ENCODE assay signal across 12 cellular contexts in genomic region chr11:69683764-69684333, GRCh38. TPM values are rescaled to one million over a fixed set of nuclear protein-coding genes. Genes with fewer than 3 reads are reported as not detected.
A peak's percentile ranks its signal among the peaks of the same experiment; 100 is the strongest.
DNase-seq lines count a peak whose midpoint lies in the region; ATAC-seq and TF ChIP-seq lines count a peak whose summit lies in the region.
"Had no signal": no experiment of that assay in that cellular context is flagged by ENCODE, and none has a peak within 500 bp of the region (broad histone marks: within the 10 kb centered on the region; RNA-seq: fewer than 3 reads in every experiment).

No MANE protein-coding gene starts in this region.

- ATAC-seq in HG03342 (IDR thresholded peaks at IDR 0.05; ENCODE audit: unreplicated experiment) (no peak), HG03565 (IDR thresholded peaks at IDR 0.05; ENCODE audit: unreplicated experiment) (no peak)
- ATAC-seq: natural killer cell had no signal

- no peaks in the 10 kb centered on the region for H3K9me3 Mint-ChIP-seq in glutamatergic neuron (ENCODE audit: unreplicated experiment)
- H3K9me3 Mint-ChIP-seq: activated CD4-positive, alpha-beta T cell treated with anti-CD3 and anti-CD28 coated beads, Interleukin-2, amount 10 ng/mL, durations not matched to agents 7 days and 5 days; natural killer cell had no signal

- H3K27me3 Mint-ChIP-seq in glutamatergic neuron (ENCODE audit: unreplicated experiment): peaks cover 2% of the 10 kb centered on the region

- H3K27ac Mint-ChIP-seq in glutamatergic neuron (ENCODE audit: unreplicated experiment): no peak overlapping the region
- H3K27ac Mint-ChIP-seq: activated CD4-positive, alpha-beta T cell treated with anti-CD3 and anti-CD28 coated beads, Interleukin-2, amount 10 ng/mL, durations not matched to agents 7 days and 5 days; natural killer cell had no signal

- H3K4me1 Mint-ChIP-seq in glutamatergic neuron (ENCODE audit: low read depth, unreplicated experiment): no peaks in the 10 kb centered on the region

- no peaks in the 10 kb centered on the region for H3K36me3 Mint-ChIP-seq in glutamatergic neuron (ENCODE audit: unreplicated experiment)
- H3K36me3 Mint-ChIP-seq: natural killer cell had no signal

- no peak overlapping the region for H3K4me3 Mint-ChIP-seq in glutamatergic neuron (ENCODE audit: unreplicated experiment)
- H3K4me3 Mint-ChIP-seq: activated CD4-positive, alpha-beta T cell treated with anti-CD3 and anti-CD28 coated beads, Interleukin-2, amount 10 ng/mL, durations not matched to agents 7 days and 5 days; natural killer cell had no signal

- H3K27ac ChIP-seq in 22Rv1: no peak overlapping the region

- TF ChIP-seq CTCF in 22Rv1 (IDR thresholded peaks at IDR 0.05) (peak; percentile 77), GM12874 (IDR thresholded peaks at IDR 0.05; ENCODE audit: insufficient read depth, low read depth, low read length) (peak; percentile 32; the same call in 1 of the 2 replicates), glutamatergic neuron (IDR thresholded peaks at IDR 0.05; ENCODE audit: partially characterized antibody, unreplicated experiment) (peak; percentile 33)

- DNase-seq in SK-N-DZ (ENCODE audit: low spot score): peak; percentile 56
- DNase-seq in glutamatergic neuron: no peak
- DNase-seq in NCI-H1092 (lab: John Stamatoyannopoulos, UW): no peak
- no peak for DNase-seq in NCI-H2107 treated with DMSO at 0.1 percent for 48 hours (lab: John Stamatoyannopoulos, UW; ENCODE audit: unreplicated experiment)
- DNase-seq: activated CD4-positive, alpha-beta T cell treated with anti-CD3 and anti-CD28 coated beads, Interleukin-2, amount 10 ng/mL, durations not matched to agents 7 days and 5 days; GOT3; natural killer cell; NCI-H187 had no signal

RNA-seq across cellular contexts. Expression of gene LTO1, which starts 8.7 kb away (rescaled TPM):
- 22.1 and 25.3 TPM in 2 replicates for polyA plus RNA-seq in SK-N-DZ (2014; cell fraction: cytosol; rRNA removed)
- polyA plus RNA-seq in SK-N-DZ (2014; cell fraction: nucleus; rRNA removed): 38.9 and 46.6 TPM in 2 replicates
- total RNA-seq in glutamatergic neuron (ENCODE audit: unreplicated experiment): 38.1 TPM

RNA-seq across cellular contexts. Expression of gene FGF19, which starts 20.0 kb away (rescaled TPM):
- polyA plus RNA-seq in SK-N-DZ (2014; cell fraction: cytosol; rRNA removed): not detected in 2 replicates
- polyA plus RNA-seq in SK-N-DZ (2014; cell fraction: nucleus; rRNA removed): not detected in 2 replicates
- 5.1 TPM for total RNA-seq in glutamatergic neuron (ENCODE audit: unreplicated experiment)
- total RNA-seq: activated CD4-positive, alpha-beta T cell treated with anti-CD3 and anti-CD28 coated beads, Interleukin-2, amount 10 ng/mL, durations not matched to agents 7 days and 5 days; natural killer cell had no signal

RNA-seq across cellular contexts. Expression of gene CCND1, which starts 42.9 kb away (rescaled TPM):
- polyA plus RNA-seq in SK-N-DZ (2014; cell fraction: cytosol; rRNA removed): 242 and 248 TPM in 2 replicates
- 196 and 220 TPM in 2 replicates for polyA plus RNA-seq in SK-N-DZ (2014; cell fraction: nucleus; rRNA removed)
- 36.1 TPM for total RNA-seq in glutamatergic neuron (ENCODE audit: unreplicated experiment)
